In genomic region chr18:2847341-2848144, GRCh38 we compare ENCODE assay signal across 7 cellular contexts. TPM values are rescaled to one million over a fixed set of nuclear protein-coding genes. Genes with fewer than 3 reads are reported as not detected.
DNase-seq lines count a peak whose midpoint lies in the region; ATAC-seq and TF ChIP-seq lines count a peak whose summit lies in the region.

No MANE protein-coding gene starts in this region.

- DNase-seq in LNCaP clone FGC (ENCODE audit: low read depth) = no peak
- DNase-seq in MCF 10A (ENCODE audit: unreplicated experiment) = no peak
- DNase-seq in left lung = peak; percentile 44 to 88
- peak; percentile 58 for DNase-seq in stimulated activated naive B cell treated with anti-CD40 and anti-IgM and Interleukin-4, amounts not matched to agents 10 μg/mL and 1 μg/mL and 100 μg/mL, for 72 hours
- no peak for DNase-seq in GF-D8 (lab: John Stamatoyannopoulos, UW)

- H3K4me3 Mint-ChIP-seq in MCF 10A (ENCODE audit: unreplicated experiment) = peak overlapping the region; percentile 40
- peak overlapping the region; percentile 95 to 98 for H3K4me3 Mint-ChIP-seq in stimulated activated naive B cell treated with anti-CD40 and anti-IgM and Interleukin-4, amounts not matched to agents 10 μg/mL and 1 μg/mL and 100 μg/mL, for 72 hours

- H3K27ac Mint-ChIP-seq in MCF 10A (ENCODE audit: low read depth, unreplicated experiment) = no peak overlapping the region
- peak overlapping the region; percentile 96 for H3K27ac Mint-ChIP-seq in stimulated activated naive B cell treated with anti-CD40 and anti-IgM and Interleukin-4, amounts not matched to agents 10 μg/mL and 1 μg/mL and 100 μg/mL, for 72 hours

- intact Hi-C loops in MCF 10A (cut with micrococcal nuclease) = no loop called here
- intact Hi-C loops in left lung (cut with DNase I) = no loop called here

- peaks cover 0 to 4% of the 10 kb centered on the region in 2 donors for H3K36me3 ChIP-seq in left lung

- H3K4me3 ChIP-seq in LNCaP clone FGC (ENCODE audit: low read depth, low read length) (0 out of 2 replicates have a peak overlapping the region, but pooled peaks have one; percentile 7), left lung (peak overlapping the region; percentile 30 to 73)

- H3K27me3 Mint-ChIP-seq in MCF 10A (ENCODE audit: insufficient read depth, unreplicated experiment) = no peaks in the 10 kb centered on the region
- peaks cover 14 to 18% of the 10 kb centered on the region in 2 donors for H3K27me3 Mint-ChIP-seq in stimulated activated naive B cell treated with anti-CD40 and anti-IgM and Interleukin-4, amounts not matched to agents 10 μg/mL and 1 μg/mL and 100 μg/mL, for 72 hours

- POLR2A ChIA-PET in MCF 10A (lab: Yijun Ruan, JAX) = no interaction called here

- TF ChIP-seq CTCF in LNCaP clone FGC (IDR thresholded peaks at IDR 0.05; ENCODE audit: control insufficient read depth, extremely low read depth, insufficient read depth) (no peak), MCF 10A (IDR thresholded peaks at IDR 0.05; ENCODE audit: unreplicated experiment) (no peak), left lung (IDR thresholded peaks at IDR 0.05) (no peak)

- peaks cover 11% of the 10 kb centered on the region for H3K4me1 Mint-ChIP-seq in MCF 10A (ENCODE audit: insufficient read depth, unreplicated experiment)
- peaks cover 35 to 48% of the 10 kb centered on the region in 2 donors for H3K4me1 Mint-ChIP-seq in stimulated activated naive B cell treated with anti-CD40 and anti-IgM and Interleukin-4, amounts not matched to agents 10 μg/mL and 1 μg/mL and 100 μg/mL, for 72 hours

- ATAC-seq in GM19397 (IDR thresholded peaks at IDR 0.05; ENCODE audit: unreplicated experiment) = peak; percentile 36
- peak; percentile 37 for ATAC-seq in left lung
- peak; percentile 65 to 66 for ATAC-seq in stimulated activated naive B cell treated with anti-CD40 and anti-IgM and Interleukin-4, amounts not matched to agents 10 μg/mL and 1 μg/mL and 100 μg/mL, for 72 hours (replicated peaks)
- ATAC-seq in GM19452 (IDR thresholded peaks at IDR 0.05; ENCODE audit: unreplicated experiment) = no peak

- peak overlapping the region; percentile 70 to 91 for H3K27ac ChIP-seq in left lung

- H3K36me3 Mint-ChIP-seq in MCF 10A (ENCODE audit: insufficient read depth, unreplicated experiment) = no peaks in the 10 kb centered on the region
- peaks cover 15 to 20% of the 10 kb centered on the region in 2 donors for H3K36me3 Mint-ChIP-seq in stimulated activated naive B cell treated with anti-CD40 and anti-IgM and Interleukin-4, amounts not matched to agents 10 μg/mL and 1 μg/mL and 100 μg/mL, for 72 hours

- no peaks in the 10 kb centered on the region for H3K9me3 Mint-ChIP-seq in MCF 10A (ENCODE audit: unreplicated experiment)
- H3K9me3 Mint-ChIP-seq in stimulated activated naive B cell treated with anti-CD40 and anti-IgM and Interleukin-4, amounts not matched to agents 10 μg/mL and 1 μg/mL and 100 μg/mL, for 72 hours = no peaks in the 10 kb centered on the region

- BruUV-seq in MCF 10A (replicated peaks; lab: Mats Ljungman, UMichigan) = no TSS peak

- H3K4me1 ChIP-seq in left lung = peaks cover 5 to 54% of the 10 kb centered on the region in 2 donors

- CTCF ChIA-PET in MCF 10A (lab: Yijun Ruan, JAX) = no interaction called here

- no peaks in the 10 kb centered on the region for H3K9me3 ChIP-seq in left lung

- peaks cover 34 to 60% of the 10 kb centered on the region in 2 donors for H3K27me3 ChIP-seq in left lung

RNA-seq across cellular contexts. Expression of gene EMILIN2, which starts 0.7 kb away (rescaled TPM):
- total RNA-seq in MCF 10A (2022) = not detected in 2 replicates
- 10 to 100 TPM; 28.2 to 56.2 TPM for total RNA-seq in left lung

Comparison
In these comparisons a context has a peak if more than half of its experiments do, and no peak if none do; other contexts are left out.
1. DNase-seq: peak in left lung (2 of 2) and stimulated activated naive B cell treated with anti-CD40 and anti-IgM and Interleukin-4, amounts not matched to agents 10 μg/mL and 1 μg/mL and 100 μg/mL, for 72 hours (single experiment); none in LNCaP clone FGC (single experiment), MCF 10A (single experiment) and GF-D8 (single experiment).
2. RNA of gene EMILIN2, which starts 0.7 kb away (total RNA-seq): 28.2 to 56.2 TPM in left lung; not detected in MCF 10A; every median in the first group is over 10 times any median in the second.